Comparison of ENCODE assay signal across 16 cellular contexts in genomic region chr1:6338685-6339084, GRCh38.
"Had no signal": no experiment of that assay in that cellular context is flagged by ENCODE, and none has a peak within 500 bp of the region (broad histone marks: within the 10 kb centered on the region; RNA-seq: fewer than 3 reads in every experiment).

No MANE protein-coding gene starts in this region.

- ATAC-seq: activated CD4-positive, CD25-positive, alpha-beta regulatory T cell treated with anti-CD3 and anti-CD28 coated beads, Interleukin-2, amount 50 U/mL, for 24 hours; activated CD8-positive, alpha-beta memory T cell treated with anti-CD3 and anti-CD28 coated beads, Interleukin-2, amount 10 ng/mL, durations not matched to agents 7 days and 5 days; activated T-cell treated with anti-CD3 and anti-CD28 coated beads, Interleukin-2, amount 50 U/mL, for 4 hours; gastrocnemius medialis; left cardiac atrium; natural killer cell; pancreas; stimulated activated naive CD8-positive, alpha-beta T cell treated with anti-CD3 and anti-CD28 coated beads, Interleukin-15, Interleukin-2, amounts not matched to agents 100 U/mL and 50 U/mL, for 24 hours; upper lobe of right lung had no signal

- DNase-seq: activated CD4-positive, alpha-beta T cell treated with anti-CD3 and anti-CD28 coated beads, Interleukin-2, amount 50 U/mL, for 48 hours; activated CD8-positive, alpha-beta memory T cell treated with anti-CD3 and anti-CD28 coated beads, Interleukin-2, amount 10 ng/mL, durations not matched to agents 7 days and 5 days; activated gamma-delta T cell; activated naive CD8-positive, alpha-beta T cell treated with anti-CD3 and anti-CD28 coated beads, Interleukin-2, amount 10 ng/mL, durations not matched to agents 7 days and 5 days; activated T-cell treated with anti-CD3 and anti-CD28 coated beads, Interleukin-2, amount 50 U/mL, for 4 hours; dorsolateral prefrontal cortex; gastrocnemius medialis; left cardiac atrium; natural killer cell; pancreas; stimulated activated CD4-positive, alpha-beta T cell treated with anti-CD3 and anti-CD28 coated beads, Interleukin-2, amount 100 ng/mL, for 48 hours; stimulated activated naive CD8-positive, alpha-beta T cell treated with anti-CD3 and anti-CD28 coated beads, Interleukin-15, Interleukin-2, amounts not matched to agents 100 U/mL and 50 U/mL, for 24 hours; SW 1271; testis; upper lobe of right lung had no signal
